Comparison of ENCODE assay signal across 1 cellular context in the genomic region with DNA sequence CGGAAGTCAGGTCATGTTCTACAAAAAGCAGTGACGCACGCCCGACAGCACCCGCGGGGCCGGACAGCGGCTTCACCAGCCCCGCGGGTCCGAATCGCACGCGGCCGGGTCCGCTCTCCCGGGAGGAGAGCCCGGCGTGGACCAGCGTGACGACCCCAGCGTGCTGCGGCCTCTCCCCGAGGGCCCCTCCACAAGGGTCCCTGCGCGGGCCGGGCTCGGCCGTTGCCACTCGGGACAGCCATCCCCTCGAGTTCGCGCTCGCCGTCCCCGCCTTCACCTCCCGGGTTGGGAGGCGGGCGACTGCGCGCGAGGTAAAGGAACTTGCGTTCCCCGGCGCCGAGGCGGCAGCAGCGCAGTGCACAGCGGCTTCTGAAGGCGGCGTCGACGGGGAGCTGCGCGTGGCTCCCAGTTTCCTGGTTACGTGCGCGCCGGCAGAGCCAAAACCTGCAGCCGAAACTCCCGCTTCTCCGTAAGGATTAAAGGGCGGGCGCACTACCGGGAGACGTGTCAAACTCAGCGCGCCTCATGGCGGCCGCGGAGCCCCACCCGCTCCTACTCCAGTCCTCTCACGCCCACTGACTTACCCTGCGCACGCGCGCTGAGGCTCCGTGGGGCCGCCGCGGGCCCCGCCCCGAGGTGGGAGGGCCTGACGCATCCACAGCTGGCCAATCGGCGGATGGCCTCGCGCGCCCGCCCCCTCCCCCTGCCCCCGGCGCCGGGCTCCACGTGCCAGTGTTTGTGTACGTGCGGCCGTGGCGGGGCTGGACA.
A peak's percentile ranks its signal among the peaks of the same experiment; 100 is the strongest.
TF ChIP-seq lines count a peak whose summit lies in the region.

No MANE protein-coding gene starts in this region.

TF ChIP-seq in HepG2, 621 proteins besides CTCF, POLR2A, EP300 and RAD21 (continues in another document):
- TF ChIP-seq, protein P1, sequence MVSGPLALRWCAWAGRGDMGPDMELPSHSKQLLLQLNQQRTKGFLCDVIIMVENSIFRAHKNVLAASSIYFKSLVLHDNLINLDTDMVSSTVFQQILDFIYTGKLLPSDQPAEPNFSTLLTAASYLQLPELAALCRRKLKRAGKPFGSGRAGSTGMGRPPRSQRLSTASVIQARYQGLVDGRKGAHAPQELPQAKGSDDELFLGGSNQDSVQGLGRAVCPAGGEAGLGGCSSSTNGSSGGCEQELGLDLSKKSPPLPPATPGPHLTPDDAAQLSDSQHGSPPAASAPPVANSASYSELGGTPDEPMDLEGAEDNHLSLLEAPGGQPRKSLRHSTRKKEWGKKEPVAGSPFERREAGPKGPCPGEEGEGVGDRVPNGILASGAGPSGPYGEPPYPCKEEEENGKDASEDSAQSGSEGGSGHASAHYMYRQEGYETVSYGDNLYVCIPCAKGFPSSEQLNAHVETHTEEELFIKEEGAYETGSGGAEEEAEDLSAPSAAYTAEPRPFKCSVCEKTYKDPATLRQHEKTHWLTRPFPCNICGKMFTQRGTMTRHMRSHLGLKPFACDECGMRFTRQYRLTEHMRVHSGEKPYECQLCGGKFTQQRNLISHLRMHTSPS (CRISPR knock-in tag; IDR thresholded peaks at IDR 0.05; ENCODE audit: low read depth): 0 out of 2 replicates have a peak, but pooled peaks have one; percentile 25
- TF ChIP-seq ZIK1 (CRISPR knock-in tag; IDR thresholded peaks at IDR 0.05; ENCODE audit: borderline replicate concordance, low read depth): peak; percentile 96
- TF ChIP-seq MTF2 (CRISPR knock-in tag; IDR thresholded peaks at IDR 0.05; ENCODE audit: borderline replicate concordance): 0 out of 2 replicates have a peak, but pooled peaks have one; percentile 77
- peak; percentile 86 for TF ChIP-seq MYC (CRISPR knock-in tag; IDR thresholded peaks at IDR 0.05; ENCODE audit: borderline replicate concordance)
- no peak for TF ChIP-seq MBD4 (IDR thresholded peaks at IDR 0.05; ENCODE audit: borderline replicate concordance, low read length)
- TF ChIP-seq, protein P2, sequence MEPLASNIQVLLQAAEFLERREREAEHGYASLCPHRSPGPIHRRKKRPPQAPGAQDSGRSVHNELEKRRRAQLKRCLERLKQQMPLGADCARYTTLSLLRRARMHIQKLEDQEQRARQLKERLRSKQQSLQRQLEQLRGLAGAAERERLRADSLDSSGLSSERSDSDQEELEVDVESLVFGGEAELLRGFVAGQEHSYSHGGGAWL (CRISPR knock-in tag; IDR thresholded peaks at IDR 0.05): peak; percentile 97
- peak; percentile 96 for TF ChIP-seq ZBTB42 (CRISPR knock-in tag; IDR thresholded peaks at IDR 0.05)
- TF ChIP-seq ZC3H4 (CRISPR knock-in tag; IDR thresholded peaks at IDR 0.05; ENCODE audit: borderline replicate concordance): no peak
- TF ChIP-seq, protein P3, sequence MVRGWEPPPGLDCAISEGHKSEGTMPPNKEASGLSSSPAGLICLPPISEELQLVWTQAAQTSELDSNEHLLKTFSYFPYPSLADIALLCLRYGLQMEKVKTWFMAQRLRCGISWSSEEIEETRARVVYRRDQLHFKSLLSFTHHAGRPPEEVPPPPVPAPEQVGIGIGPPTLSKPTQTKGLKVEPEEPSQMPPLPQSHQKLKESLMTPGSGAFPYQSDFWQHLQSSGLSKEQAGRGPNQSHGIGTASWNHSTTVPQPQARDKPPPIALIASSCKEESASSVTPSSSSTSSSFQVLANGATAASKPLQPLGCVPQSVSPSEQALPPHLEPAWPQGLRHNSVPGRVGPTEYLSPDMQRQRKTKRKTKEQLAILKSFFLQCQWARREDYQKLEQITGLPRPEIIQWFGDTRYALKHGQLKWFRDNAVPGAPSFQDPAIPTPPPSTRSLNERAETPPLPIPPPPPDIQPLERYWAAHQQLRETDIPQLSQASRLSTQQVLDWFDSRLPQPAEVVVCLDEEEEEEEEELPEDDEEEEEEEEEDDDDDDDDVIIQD (CRISPR knock-in tag; IDR thresholded peaks at IDR 0.05; ENCODE audit: low read depth): no peak
- TF ChIP-seq, protein P4, sequence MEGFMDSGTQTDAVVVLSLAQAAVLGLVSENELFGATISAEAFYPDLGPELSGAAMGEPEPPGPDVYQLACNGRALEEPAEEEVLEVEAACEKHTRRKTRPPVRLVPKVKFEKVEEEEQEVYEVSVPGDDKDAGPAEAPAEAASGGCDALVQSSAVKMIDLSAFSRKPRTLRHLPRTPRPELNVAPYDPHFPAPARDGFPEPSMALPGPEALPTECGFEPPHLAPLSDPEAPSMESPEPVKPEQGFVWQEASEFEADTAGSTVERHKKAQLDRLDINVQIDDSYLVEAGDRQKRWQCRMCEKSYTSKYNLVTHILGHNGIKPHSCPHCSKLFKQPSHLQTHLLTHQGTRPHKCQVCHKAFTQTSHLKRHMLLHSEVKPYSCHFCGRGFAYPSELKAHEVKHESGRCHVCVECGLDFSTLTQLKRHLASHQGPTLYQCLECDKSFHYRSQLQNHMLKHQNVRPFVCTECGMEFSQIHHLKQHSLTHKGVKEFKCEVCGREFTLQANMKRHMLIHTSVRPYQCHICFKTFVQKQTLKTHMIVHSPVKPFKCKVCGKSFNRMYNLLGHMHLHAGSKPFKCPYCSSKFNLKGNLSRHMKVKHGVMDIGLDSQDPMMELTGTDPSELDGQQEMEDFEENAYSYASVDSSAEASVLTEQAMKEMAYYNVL (CRISPR knock-in tag; IDR thresholded peaks at IDR 0.05; ENCODE audit: borderline replicate concordance): 0 out of 2 replicates have a peak, but pooled peaks have one; percentile 71
- peak; percentile 77; the same call in 1 of the 2 replicates for TF ChIP-seq MZF1 (CRISPR knock-in tag; IDR thresholded peaks at IDR 0.05; ENCODE audit: borderline replicate concordance)
- TF ChIP-seq ZNF329 (CRISPR knock-in tag; IDR thresholded peaks at IDR 0.05; ENCODE audit: low read depth): peak; percentile 66; the same call in 1 of the 2 replicates
- TF ChIP-seq NR2F2 (IDR thresholded peaks at IDR 0.05; ENCODE audit: borderline replicate concordance, low read depth): no peak
- TF ChIP-seq, protein P5, sequence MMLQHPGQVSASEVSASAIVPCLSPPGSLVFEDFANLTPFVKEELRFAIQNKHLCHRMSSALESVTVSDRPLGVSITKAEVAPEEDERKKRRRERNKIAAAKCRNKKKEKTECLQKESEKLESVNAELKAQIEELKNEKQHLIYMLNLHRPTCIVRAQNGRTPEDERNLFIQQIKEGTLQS (CRISPR knock-in tag; IDR thresholded peaks at IDR 0.05): peak; percentile 61
- TF ChIP-seq HMGA1 (CRISPR knock-in tag; conservative IDR thresholded peaks at IDR 0.05): no peak
- no peak for TF ChIP-seq CEBPG (CRISPR knock-in tag; IDR thresholded peaks at IDR 0.05)
- TF ChIP-seq, protein P6, sequence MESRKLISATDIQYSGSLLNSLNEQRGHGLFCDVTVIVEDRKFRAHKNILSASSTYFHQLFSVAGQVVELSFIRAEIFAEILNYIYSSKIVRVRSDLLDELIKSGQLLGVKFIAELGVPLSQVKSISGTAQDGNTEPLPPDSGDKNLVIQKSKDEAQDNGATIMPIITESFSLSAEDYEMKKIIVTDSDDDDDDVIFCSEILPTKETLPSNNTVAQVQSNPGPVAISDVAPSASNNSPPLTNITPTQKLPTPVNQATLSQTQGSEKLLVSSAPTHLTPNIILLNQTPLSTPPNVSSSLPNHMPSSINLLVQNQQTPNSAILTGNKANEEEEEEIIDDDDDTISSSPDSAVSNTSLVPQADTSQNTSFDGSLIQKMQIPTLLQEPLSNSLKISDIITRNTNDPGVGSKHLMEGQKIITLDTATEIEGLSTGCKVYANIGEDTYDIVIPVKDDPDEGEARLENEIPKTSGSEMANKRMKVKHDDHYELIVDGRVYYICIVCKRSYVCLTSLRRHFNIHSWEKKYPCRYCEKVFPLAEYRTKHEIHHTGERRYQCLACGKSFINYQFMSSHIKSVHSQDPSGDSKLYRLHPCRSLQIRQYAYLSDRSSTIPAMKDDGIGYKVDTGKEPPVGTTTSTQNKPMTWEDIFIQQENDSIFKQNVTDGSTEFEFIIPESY (CRISPR knock-in tag; IDR thresholded peaks at IDR 0.05): no peak
- no peak for TF ChIP-seq HOXA7 (CRISPR knock-in tag; IDR thresholded peaks at IDR 0.05)
- TF ChIP-seq HIVEP1 (CRISPR knock-in tag; IDR thresholded peaks at IDR 0.05): peak; percentile 89
- TF ChIP-seq BHLHE40 (IDR thresholded peaks at IDR 0.05; ENCODE audit: low read length): peak; percentile 95
- TF ChIP-seq PCBP1 (IDR thresholded peaks at IDR 0.05; ENCODE audit: borderline replicate concordance, low read depth, low read length): no peak
- peak; percentile 79; the same call in 1 of the 2 replicates for TF ChIP-seq TSC22D2 (CRISPR knock-in tag; IDR thresholded peaks at IDR 0.05; ENCODE audit: borderline replicate concordance)
- 0 out of 2 replicates have a peak, but pooled peaks have one; percentile 11 for TF ChIP-seq KDM6A (CRISPR knock-in tag; IDR thresholded peaks at IDR 0.05; ENCODE audit: low read depth)
- TF ChIP-seq, protein P7, sequence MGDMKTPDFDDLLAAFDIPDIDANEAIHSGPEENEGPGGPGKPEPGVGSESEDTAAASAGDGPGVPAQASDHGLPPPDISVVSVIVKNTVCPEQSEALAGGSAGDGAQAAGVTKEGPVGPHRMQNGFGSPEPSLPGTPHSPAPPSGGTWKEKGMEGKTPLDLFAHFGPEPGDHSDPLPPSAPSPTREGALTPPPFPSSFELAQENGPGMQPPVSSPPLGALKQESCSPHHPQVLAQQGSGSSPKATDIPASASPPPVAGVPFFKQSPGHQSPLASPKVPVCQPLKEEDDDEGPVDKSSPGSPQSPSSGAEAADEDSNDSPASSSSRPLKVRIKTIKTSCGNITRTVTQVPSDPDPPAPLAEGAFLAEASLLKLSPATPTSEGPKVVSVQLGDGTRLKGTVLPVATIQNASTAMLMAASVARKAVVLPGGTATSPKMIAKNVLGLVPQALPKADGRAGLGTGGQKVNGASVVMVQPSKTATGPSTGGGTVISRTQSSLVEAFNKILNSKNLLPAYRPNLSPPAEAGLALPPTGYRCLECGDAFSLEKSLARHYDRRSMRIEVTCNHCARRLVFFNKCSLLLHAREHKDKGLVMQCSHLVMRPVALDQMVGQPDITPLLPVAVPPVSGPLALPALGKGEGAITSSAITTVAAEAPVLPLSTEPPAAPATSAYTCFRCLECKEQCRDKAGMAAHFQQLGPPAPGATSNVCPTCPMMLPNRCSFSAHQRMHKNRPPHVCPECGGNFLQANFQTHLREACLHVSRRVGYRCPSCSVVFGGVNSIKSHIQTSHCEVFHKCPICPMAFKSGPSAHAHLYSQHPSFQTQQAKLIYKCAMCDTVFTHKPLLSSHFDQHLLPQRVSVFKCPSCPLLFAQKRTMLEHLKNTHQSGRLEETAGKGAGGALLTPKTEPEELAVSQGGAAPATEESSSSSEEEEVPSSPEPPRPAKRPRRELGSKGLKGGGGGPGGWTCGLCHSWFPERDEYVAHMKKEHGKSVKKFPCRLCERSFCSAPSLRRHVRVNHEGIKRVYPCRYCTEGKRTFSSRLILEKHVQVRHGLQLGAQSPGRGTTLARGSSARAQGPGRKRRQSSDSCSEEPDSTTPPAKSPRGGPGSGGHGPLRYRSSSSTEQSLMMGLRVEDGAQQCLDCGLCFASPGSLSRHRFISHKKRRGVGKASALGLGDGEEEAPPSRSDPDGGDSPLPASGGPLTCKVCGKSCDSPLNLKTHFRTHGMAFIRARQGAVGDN (CRISPR knock-in tag; IDR thresholded peaks at IDR 0.05): peak; percentile 99
- TF ChIP-seq NCOA2 (CRISPR knock-in tag; IDR thresholded peaks at IDR 0.05): no peak
- TF ChIP-seq HMG20A (CRISPR knock-in tag; IDR thresholded peaks at IDR 0.05; ENCODE audit: borderline replicate concordance): no peak
- no peak for TF ChIP-seq TGIF2 (CRISPR knock-in tag; IDR thresholded peaks at IDR 0.05)
- no peak for TF ChIP-seq NFE2 (CRISPR knock-in tag; IDR thresholded peaks at IDR 0.05)
- TF ChIP-seq ARID2 (CRISPR knock-in tag; IDR thresholded peaks at IDR 0.05; ENCODE audit: borderline replicate concordance): peak; percentile 94; the same call in 1 of the 2 replicates
- 0 out of 2 replicates have a peak, but pooled peaks have one; percentile 28 for TF ChIP-seq ETV6 (CRISPR knock-in tag; conservative IDR thresholded peaks at IDR 0.05)
- TF ChIP-seq MED13 (CRISPR knock-in tag; IDR thresholded peaks at IDR 0.05): peak; percentile 71
- TF ChIP-seq ZNF780A (CRISPR knock-in tag; IDR thresholded peaks at IDR 0.05): no peak
- TF ChIP-seq ZNF337 (CRISPR knock-in tag; IDR thresholded peaks at IDR 0.05; ENCODE audit: borderline replicate concordance, low read depth): peak; percentile 95; the same call in 1 of the 2 replicates
- no peak for TF ChIP-seq JARID2 (CRISPR knock-in tag; IDR thresholded peaks at IDR 0.05; ENCODE audit: insufficient replicate concordance)
- TF ChIP-seq ATRX (CRISPR knock-in tag; IDR thresholded peaks at IDR 0.05; ENCODE audit: borderline replicate concordance): no peak
- TF ChIP-seq NFKBIZ (CRISPR knock-in tag; IDR thresholded peaks at IDR 0.05): no peak; the same call in 1 of the 2 replicates
- TF ChIP-seq ZNF572 (CRISPR knock-in tag; IDR thresholded peaks at IDR 0.05): no peak
- TF ChIP-seq ZNF790 (CRISPR knock-in tag; IDR thresholded peaks at IDR 0.05; ENCODE audit: borderline replicate concordance): peak; percentile 89
- peak; percentile 44; the same call in 1 of the 2 replicates for TF ChIP-seq RFX3 (CRISPR knock-in tag; IDR thresholded peaks at IDR 0.05)
- peak; percentile 92 for TF ChIP-seq DMAP1 (CRISPR knock-in tag; IDR thresholded peaks at IDR 0.05)
- TF ChIP-seq FOXJ3 (CRISPR knock-in tag; IDR thresholded peaks at IDR 0.05; ENCODE audit: borderline replicate concordance): no peak; the same call in 1 of the 2 replicates
- 0 out of 2 replicates have a peak, but pooled peaks have one; percentile 15 for TF ChIP-seq GTF2F1 (IDR thresholded peaks at IDR 0.05; ENCODE audit: low read length)
- TF ChIP-seq, protein P8, sequence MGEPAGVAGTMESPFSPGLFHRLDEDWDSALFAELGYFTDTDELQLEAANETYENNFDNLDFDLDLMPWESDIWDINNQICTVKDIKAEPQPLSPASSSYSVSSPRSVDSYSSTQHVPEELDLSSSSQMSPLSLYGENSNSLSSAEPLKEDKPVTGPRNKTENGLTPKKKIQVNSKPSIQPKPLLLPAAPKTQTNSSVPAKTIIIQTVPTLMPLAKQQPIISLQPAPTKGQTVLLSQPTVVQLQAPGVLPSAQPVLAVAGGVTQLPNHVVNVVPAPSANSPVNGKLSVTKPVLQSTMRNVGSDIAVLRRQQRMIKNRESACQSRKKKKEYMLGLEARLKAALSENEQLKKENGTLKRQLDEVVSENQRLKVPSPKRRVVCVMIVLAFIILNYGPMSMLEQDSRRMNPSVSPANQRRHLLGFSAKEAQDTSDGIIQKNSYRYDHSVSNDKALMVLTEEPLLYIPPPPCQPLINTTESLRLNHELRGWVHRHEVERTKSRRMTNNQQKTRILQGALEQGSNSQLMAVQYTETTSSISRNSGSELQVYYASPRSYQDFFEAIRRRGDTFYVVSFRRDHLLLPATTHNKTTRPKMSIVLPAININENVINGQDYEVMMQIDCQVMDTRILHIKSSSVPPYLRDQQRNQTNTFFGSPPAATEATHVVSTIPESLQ (CRISPR knock-in tag; conservative IDR thresholded peaks at IDR 0.05): no peak
- no peak for TF ChIP-seq ZSCAN22 (CRISPR knock-in tag; IDR thresholded peaks at IDR 0.05)
- TF ChIP-seq TCF7 (IDR thresholded peaks at IDR 0.05; ENCODE audit: low read depth): 0 out of 2 replicates have a peak, but pooled peaks have one; percentile 8
- TF ChIP-seq, protein P9, sequence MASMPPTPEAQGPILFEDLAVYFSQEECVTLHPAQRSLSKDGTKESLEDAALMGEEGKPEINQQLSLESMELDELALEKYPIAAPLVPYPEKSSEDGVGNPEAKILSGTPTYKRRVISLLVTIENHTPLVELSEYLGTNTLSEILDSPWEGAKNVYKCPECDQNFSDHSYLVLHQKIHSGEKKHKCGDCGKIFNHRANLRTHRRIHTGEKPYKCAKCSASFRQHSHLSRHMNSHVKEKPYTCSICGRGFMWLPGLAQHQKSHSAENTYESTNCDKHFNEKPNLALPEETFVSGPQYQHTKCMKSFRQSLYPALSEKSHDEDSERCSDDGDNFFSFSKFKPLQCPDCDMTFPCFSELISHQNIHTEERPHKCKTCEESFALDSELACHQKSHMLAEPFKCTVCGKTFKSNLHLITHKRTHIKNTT (CRISPR knock-in tag; IDR thresholded peaks at IDR 0.05): no peak
- peak; percentile 81 for TF ChIP-seq RBM22 (optimal IDR thresholded peaks at IDR 0.05; ENCODE audit: low read length)
- TF ChIP-seq ZNF12 (CRISPR knock-in tag; IDR thresholded peaks at IDR 0.05): no peak
- TF ChIP-seq CENPT (CRISPR knock-in tag; IDR thresholded peaks at IDR 0.05; ENCODE audit: low read depth): peak; percentile 99
